In the genomic region with DNA sequence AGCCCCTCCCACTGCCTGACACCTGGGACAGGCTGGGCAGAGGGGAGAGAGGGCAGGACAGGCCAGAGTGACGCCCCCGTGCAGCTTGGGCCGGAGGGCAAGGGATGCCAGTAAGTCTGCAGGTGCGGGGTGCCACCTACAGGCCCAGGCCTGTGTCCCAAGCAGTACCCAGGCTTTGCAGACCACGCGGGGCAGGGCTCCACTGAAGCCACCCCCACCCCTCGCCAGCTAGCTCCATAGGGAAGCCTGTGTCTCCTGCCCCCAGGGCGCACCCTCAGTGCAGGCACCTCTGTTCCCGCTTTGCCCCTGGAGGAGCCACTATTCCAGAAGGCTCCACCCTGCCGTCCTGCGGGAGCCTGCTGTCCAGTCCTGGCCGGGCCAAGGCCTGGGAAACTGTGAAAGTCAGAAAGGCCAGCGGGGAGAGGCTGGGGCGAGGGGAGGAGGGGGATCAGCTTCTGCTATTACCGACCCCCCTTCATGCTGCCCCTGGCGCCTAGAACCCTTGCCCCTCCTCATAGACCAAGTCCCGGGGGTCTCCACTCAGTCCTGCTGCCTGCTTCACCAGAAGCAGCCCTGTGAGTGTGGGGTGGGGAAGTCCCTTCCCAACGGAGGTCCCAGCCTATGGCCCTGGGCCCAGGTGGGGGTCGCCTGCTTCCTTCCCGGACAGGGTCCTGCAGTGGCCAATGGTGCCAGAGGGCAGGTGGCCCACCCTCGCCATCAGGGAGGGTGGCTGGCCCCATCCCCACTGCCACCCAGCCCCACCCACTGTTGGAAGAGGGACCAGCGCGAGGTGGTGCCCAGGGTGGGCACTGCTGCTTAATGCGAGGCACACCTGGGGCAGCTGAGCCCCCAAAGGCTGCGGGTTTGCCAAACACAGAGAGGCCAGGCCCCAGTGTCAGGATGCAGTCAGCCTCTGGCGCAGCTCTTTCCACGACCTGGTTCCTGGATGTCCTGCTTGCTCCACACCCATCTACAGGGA, we compare ENCODE assay signal across 1 cellular context.
TF ChIP-seq lines count a peak whose summit lies in the region.

No MANE protein-coding gene starts in this region.

TF ChIP-seq in A549, 52 proteins besides CTCF, POLR2A, EP300 and RAD21 (continued from another document):
- TF ChIP-seq FOSL2 (IDR thresholded peaks at IDR 0.05) (no peak), FOSL2 (CRISPR knock-in tag; IDR thresholded peaks at IDR 0.05) (no peak), CHD4 (IDR thresholded peaks at IDR 0.05; ENCODE audit: borderline replicate concordance) (no peak), HOXB5 (CRISPR knock-in tag; IDR thresholded peaks at IDR 0.05) (no peak), ZNF302 (CRISPR knock-in tag; IDR thresholded peaks at IDR 0.05) (no peak), TFCP2L1 (CRISPR knock-in tag; IDR thresholded peaks at IDR 0.05) (no peak), PHF8 (IDR thresholded peaks at IDR 0.05; ENCODE audit: borderline replicate concordance, low read depth) (no peak), EHMT2 (IDR thresholded peaks at IDR 0.05; ENCODE audit: low read depth) (no peak), HMGXB4 (CRISPR knock-in tag; IDR thresholded peaks at IDR 0.05; ENCODE audit: borderline replicate concordance) (no peak), HDAC2 (IDR thresholded peaks at IDR 0.05) (no peak), ZSCAN20 (CRISPR knock-in tag; IDR thresholded peaks at IDR 0.05) (no peak), REST (IDR thresholded peaks at IDR 0.05) (no peak)
